ENCODE assay signal across 10 cellular contexts in the genomic region with DNA sequence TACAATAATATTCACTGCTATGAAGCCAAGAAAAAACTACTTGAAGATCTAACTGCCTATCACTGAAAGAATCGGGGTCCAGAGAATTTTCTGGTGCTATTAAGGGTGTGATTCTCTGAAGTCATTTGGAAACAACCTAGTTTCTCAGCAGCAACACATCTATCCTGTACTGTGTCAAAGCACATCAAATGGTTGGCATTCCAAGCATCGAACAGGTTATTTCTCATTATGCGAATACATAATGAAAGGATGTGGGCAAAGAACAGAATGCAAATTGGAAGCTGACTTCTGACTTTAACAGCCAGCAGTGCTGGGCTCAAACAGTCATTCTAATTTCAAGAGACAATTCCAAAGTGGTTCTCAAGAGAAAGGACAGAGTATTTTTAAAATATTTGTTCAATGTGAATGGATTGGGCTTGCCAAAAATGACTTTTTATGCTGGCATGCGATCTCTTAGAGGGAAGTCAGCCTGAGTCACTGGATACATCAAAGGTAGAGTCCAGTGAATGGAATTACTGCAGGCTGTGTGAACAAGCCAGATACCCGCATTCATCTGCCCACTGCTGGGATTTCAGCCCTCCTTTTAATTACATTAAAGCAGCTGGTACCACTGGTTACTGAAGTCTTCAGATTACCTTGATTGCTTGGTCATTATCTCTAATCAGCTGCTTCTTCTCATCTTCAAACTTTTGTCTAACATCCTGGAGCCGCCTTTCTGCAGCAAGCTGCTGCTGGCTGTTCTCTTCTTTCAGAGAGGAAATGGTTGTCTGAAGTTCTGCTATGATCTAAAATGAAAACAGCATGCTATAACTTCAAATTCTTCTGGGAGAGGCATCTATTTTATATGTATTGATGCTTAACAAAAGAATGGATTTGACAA.
A peak's percentile ranks its signal among the peaks of the same experiment; 100 is the strongest.
DNase-seq lines count a peak whose midpoint lies in the region; ATAC-seq, FAIRE-seq and TF ChIP-seq lines count a peak whose summit lies in the region.
"Had no signal": no experiment of that assay in that cellular context is flagged by ENCODE, and none has a peak within 500 bp of the region (broad histone marks: within the 10 kb centered on the region; RNA-seq: fewer than 3 reads in every experiment).

No MANE protein-coding gene starts in this region.

- FAIRE-seq in pancreas (lab: Jason Lieb, UNC), result no peak

- peak; percentile 16 for DNase-seq in ELF-1 (ENCODE audit: low read depth, low spot score)
- DNase-seq in NCI-H2196 treated with DMSO at 0.1 percent for 48 hours (lab: John Stamatoyannopoulos, UW; ENCODE audit: unreplicated experiment), result peak; percentile 18
- DNase-seq in nephron progenitor cell, result no peak
- DNase-seq in natural killer cell treated with Interleukin-12 subunit alpha and Interleukin-12 subunit beta and Interleukin-15 and Interleukin-18, amount 100 ng/mL, for 72 hours (ENCODE audit: low spot score), result no peak
- no peak for DNase-seq in cerebellum (ENCODE audit: low spot score)
- DNase-seq in pancreas, result no peak
- DNase-seq: activated B cell treated with CpG ODN at 0.5 μM for 24 hours, nucleus accumbens had no signal

- no peak for TF ChIP-seq CTCF in nephron progenitor cell (IDR thresholded peaks at IDR 0.05)
- no peak for TF ChIP-seq CTCF in pancreas (IDR thresholded peaks at IDR 0.05)

- no peak overlapping the region for H3K4me3 Mint-ChIP-seq in nephron progenitor cell
- H3K4me3 Mint-ChIP-seq in natural killer cell treated with Interleukin-12 subunit alpha and Interleukin-12 subunit beta and Interleukin-15 and Interleukin-18, amount 100 ng/mL, for 72 hours, result no peak overlapping the region
- H3K4me3 Mint-ChIP-seq: activated B cell treated with CpG ODN at 0.5 μM for 24 hours had no signal

- H3K27ac ChIP-seq in ectodermal cell (ENCODE audit: insufficient read depth, low read depth, low read length, poor library complexity, severe bottlenecking) (peak overlapping the region; percentile 1), pancreas (no peak overlapping the region)

- no peak for ATAC-seq in natural killer cell treated with Interleukin-12 subunit alpha and Interleukin-12 subunit beta and Interleukin-15 and Interleukin-18, amount 100 ng/mL, for 72 hours
- ATAC-seq in HG03521 (IDR thresholded peaks at IDR 0.05; ENCODE audit: unreplicated experiment), result no peak
- no peak for ATAC-seq in pancreas

- H3K9me3 ChIP-seq in ectodermal cell (ENCODE audit: control insufficient read depth, low read length) (peaks cover 2% of the 10 kb centered on the region), pancreas (no peaks in the 10 kb centered on the region)

- H3K4me1 ChIP-seq in ectodermal cell (ENCODE audit: control insufficient read depth, insufficient read depth, low read length), result peaks cover 10% of the 10 kb centered on the region
- no peaks in the 10 kb centered on the region for H3K4me1 ChIP-seq in pancreas

- intact Hi-C loops in pancreas (cut with DNase I), result no loop called here

- H3K4me3 ChIP-seq in ectodermal cell (ENCODE audit: insufficient read depth, low read depth, low read length) (no peak overlapping the region), pancreas (no peak overlapping the region)

- H3K36me3 Mint-ChIP-seq in nephron progenitor cell (ENCODE audit: low read depth), result peaks cover 19% of the 10 kb centered on the region
- no peaks in the 10 kb centered on the region for H3K36me3 Mint-ChIP-seq in natural killer cell treated with Interleukin-12 subunit alpha and Interleukin-12 subunit beta and Interleukin-15 and Interleukin-18, amount 100 ng/mL, for 72 hours

- no peaks in the 10 kb centered on the region for H3K36me3 ChIP-seq in ectodermal cell (ENCODE audit: control insufficient read depth, insufficient read depth, low read length)
- no peaks in the 10 kb centered on the region for H3K36me3 ChIP-seq in pancreas

- no peaks in the 10 kb centered on the region for H3K9me3 Mint-ChIP-seq in nephron progenitor cell
- H3K9me3 Mint-ChIP-seq in natural killer cell treated with Interleukin-12 subunit alpha and Interleukin-12 subunit beta and Interleukin-15 and Interleukin-18, amount 100 ng/mL, for 72 hours, result no peaks in the 10 kb centered on the region
- H3K9me3 Mint-ChIP-seq: activated B cell treated with CpG ODN at 0.5 μM for 24 hours had no signal

- 57 to 62% methylated on average over 5 to 6 of the region's 6 CpGs for WGBS in ectodermal cell, 2 experiments
- WGBS in pancreas, 2 donors, result 83 to 84% methylated on average over 6 of the region's 6 CpGs

- H3K27ac Mint-ChIP-seq in nephron progenitor cell, result peak overlapping the region; percentile 36
- H3K27ac Mint-ChIP-seq in natural killer cell treated with Interleukin-12 subunit alpha and Interleukin-12 subunit beta and Interleukin-15 and Interleukin-18, amount 100 ng/mL, for 72 hours, result no peak overlapping the region
- H3K27ac Mint-ChIP-seq: activated B cell treated with CpG ODN at 0.5 μM for 24 hours had no signal

- peaks cover 12% of the 10 kb centered on the region for H3K4me1 Mint-ChIP-seq in nephron progenitor cell
- H3K4me1 Mint-ChIP-seq in natural killer cell treated with Interleukin-12 subunit alpha and Interleukin-12 subunit beta and Interleukin-15 and Interleukin-18, amount 100 ng/mL, for 72 hours (ENCODE audit: low read depth in 2 of 2), result no peaks in the 10 kb centered on the region
- H3K4me1 Mint-ChIP-seq: activated B cell treated with CpG ODN at 0.5 μM for 24 hours had no signal

- H3K27me3 ChIP-seq in ectodermal cell (ENCODE audit: control insufficient read depth, insufficient read depth, low read length, poor library complexity, severe bottlenecking) (no peaks in the 10 kb centered on the region), pancreas (no peaks in the 10 kb centered on the region)

- no peaks in the 10 kb centered on the region for H3K27me3 Mint-ChIP-seq in nephron progenitor cell (ENCODE audit: low read depth, poor library complexity)
- peaks cover 2 to 8% of the 10 kb centered on the region in 2 donors for H3K27me3 Mint-ChIP-seq in natural killer cell treated with Interleukin-12 subunit alpha and Interleukin-12 subunit beta and Interleukin-15 and Interleukin-18, amount 100 ng/mL, for 72 hours
- H3K27me3 Mint-ChIP-seq: activated B cell treated with CpG ODN at 0.5 μM for 24 hours had no signal

Comparison
In these comparisons a context has a peak if more than half of its experiments do, and no peak if none do; other contexts are left out.
1. DNase-seq: peak in ELF-1 (single experiment) and NCI-H2196 treated with DMSO at 0.1 percent for 48 hours (single experiment); none in nephron progenitor cell (single experiment), natural killer cell treated with Interleukin-12 subunit alpha and Interleukin-12 subunit beta and Interleukin-15 and Interleukin-18, amount 100 ng/mL, for 72 hours (single experiment), cerebellum (single experiment) and pancreas (0 of 6).